In the genomic region with DNA sequence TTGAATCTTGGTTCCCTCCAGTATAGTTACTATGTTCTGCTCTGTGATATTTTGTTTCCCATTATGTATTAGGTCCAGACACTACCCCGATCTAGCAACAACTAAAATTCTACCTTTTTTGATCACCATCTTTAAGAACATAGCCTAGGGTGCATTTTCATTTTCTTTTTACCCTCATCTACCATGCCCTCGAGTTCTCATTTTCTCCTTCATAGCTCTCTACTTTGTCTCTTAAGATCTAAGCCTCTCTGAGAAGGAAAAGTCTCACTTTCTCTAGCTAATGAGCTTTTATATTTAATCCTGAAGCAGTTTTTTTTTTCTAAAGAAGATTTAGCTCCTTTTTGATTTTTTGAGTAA, we compare ENCODE assay signal across 16 cellular contexts.
DNase-seq lines count a peak whose midpoint lies in the region; ATAC-seq and TF ChIP-seq lines count a peak whose summit lies in the region.
"Had no signal": no experiment of that assay in that cellular context is flagged by ENCODE, and none has a peak within 500 bp of the region (broad histone marks: within the 10 kb centered on the region; RNA-seq: fewer than 3 reads in every experiment).

No MANE protein-coding gene starts in this region.

- no peak overlapping the region for H3K4me3 Mint-ChIP-seq in natural killer cell treated with Interleukin-12 subunit alpha and Interleukin-12 subunit beta and Interleukin-15 and Interleukin-18, amount 100 ng/mL, for 72 hours
- no peak overlapping the region for H3K4me3 Mint-ChIP-seq in activated CD4-positive, alpha-beta memory T cell treated with anti-CD3 and anti-CD28 coated beads for 36 hours

- no peaks in the 10 kb centered on the region for H3K4me1 Mint-ChIP-seq in natural killer cell treated with Interleukin-12 subunit alpha and Interleukin-12 subunit beta and Interleukin-15 and Interleukin-18, amount 100 ng/mL, for 72 hours (ENCODE audit: low read depth in 2 of 2)
- no peaks in the 10 kb centered on the region for H3K4me1 Mint-ChIP-seq in activated CD4-positive, alpha-beta memory T cell treated with anti-CD3 and anti-CD28 coated beads for 36 hours (ENCODE audit: low read depth)

- H2AFZ ChIP-seq in SU-DHL-6 (ENCODE audit: low read depth, low read length, severe bottlenecking): peak overlapping the region; percentile 52

- ATAC-seq in GM19043 (IDR thresholded peaks at IDR 0.05; ENCODE audit: low read depth, unreplicated experiment) (peak; percentile 39), GM21737 (IDR thresholded peaks at IDR 0.05; ENCODE audit: unreplicated experiment) (peak; percentile 58), HG03066 (IDR thresholded peaks at IDR 0.05; ENCODE audit: low read depth, unreplicated experiment) (peak; percentile 38)
- ATAC-seq in natural killer cell treated with Interleukin-12 subunit alpha and Interleukin-12 subunit beta and Interleukin-15 and Interleukin-18, amount 100 ng/mL, for 72 hours: no peak

- intact Hi-C loops in activated CD4-positive, alpha-beta memory T cell treated with anti-CD3 and anti-CD28 coated beads for 36 hours (cut with micrococcal nuclease): no loop called here

- H4K20me1 ChIP-seq in SU-DHL-6 (ENCODE audit: low read depth, low read length): no peaks in the 10 kb centered on the region

- no peak overlapping the region for H3K4me3 ChIP-seq in SU-DHL-6 (ENCODE audit: insufficient read depth, low read length, poor library complexity, severe bottlenecking)
- H3K4me3 ChIP-seq: HAP-1, SK-N-MC had no signal

- H3K27ac Mint-ChIP-seq in natural killer cell treated with Interleukin-12 subunit alpha and Interleukin-12 subunit beta and Interleukin-15 and Interleukin-18, amount 100 ng/mL, for 72 hours: no peak overlapping the region
- no peak overlapping the region for H3K27ac Mint-ChIP-seq in activated CD4-positive, alpha-beta memory T cell treated with anti-CD3 and anti-CD28 coated beads for 36 hours

- DNase-seq in activated CD4-positive, alpha-beta T cell treated with anti-CD3 and anti-CD28 coated beads, Interleukin-2, amount 50 U/mL, for 48 hours: no peak
- no peak for DNase-seq in natural killer cell treated with Interleukin-12 subunit alpha and Interleukin-12 subunit beta and Interleukin-15 and Interleukin-18, amount 100 ng/mL, for 72 hours (ENCODE audit: low spot score)
- DNase-seq in activated CD4-positive, alpha-beta memory T cell treated with anti-CD3 and anti-CD28 coated beads for 36 hours: no peak
- DNase-seq in NCI-H1436 treated with DMSO at 0.1 percent for 48 hours (lab: John Stamatoyannopoulos, UW): no peak
- DNase-seq: activated CD8-positive, alpha-beta memory T cell treated with anti-CD3 and anti-CD28 coated beads for 24 hours; activated naive CD4-positive, alpha-beta T cell; EL; MM.1S; small intestine had no signal

- H3F3A ChIP-seq in SU-DHL-6 (ENCODE audit: insufficient read depth): no peaks in the 10 kb centered on the region

- H3K36me3 ChIP-seq in SU-DHL-6 (ENCODE audit: low read length): no peaks in the 10 kb centered on the region
- H3K36me3 ChIP-seq: HAP-1 had no signal

- no peak overlapping the region for H3K9ac ChIP-seq in SU-DHL-6 (ENCODE audit: low read length)

- CTCF ChIA-PET in activated CD4-positive, alpha-beta memory T cell treated with anti-CD3 and anti-CD28 coated beads for 36 hours (lab: Charles Lee): no interaction called here

- no peaks in the 10 kb centered on the region for H3K79me2 ChIP-seq in SU-DHL-6 (ENCODE audit: insufficient read depth, low read length)

- no peak overlapping the region for H3K4me2 ChIP-seq in SU-DHL-6 (ENCODE audit: low read depth, low read length, poor library complexity, severe bottlenecking)

- H3K9me2 ChIP-seq in SU-DHL-6 (replicated peaks; ENCODE audit: insufficient read depth, low read length): no peaks in the 10 kb centered on the region

- no peaks in the 10 kb centered on the region for H3K27me3 ChIP-seq in SU-DHL-6 (ENCODE audit: low read length)

- H3K9me3 ChIP-seq in SU-DHL-6 (ENCODE audit: insufficient read depth, low read length): no peaks in the 10 kb centered on the region
- H3K9me3 ChIP-seq: HAP-1 had no signal

- no peaks in the 10 kb centered on the region for H3K36me3 Mint-ChIP-seq in natural killer cell treated with Interleukin-12 subunit alpha and Interleukin-12 subunit beta and Interleukin-15 and Interleukin-18, amount 100 ng/mL, for 72 hours
- no peaks in the 10 kb centered on the region for H3K36me3 Mint-ChIP-seq in activated CD4-positive, alpha-beta memory T cell treated with anti-CD3 and anti-CD28 coated beads for 36 hours

- no peaks in the 10 kb centered on the region for H3K27me3 Mint-ChIP-seq in natural killer cell treated with Interleukin-12 subunit alpha and Interleukin-12 subunit beta and Interleukin-15 and Interleukin-18, amount 100 ng/mL, for 72 hours
- no peaks in the 10 kb centered on the region for H3K27me3 Mint-ChIP-seq in activated CD4-positive, alpha-beta memory T cell treated with anti-CD3 and anti-CD28 coated beads for 36 hours

- no peaks in the 10 kb centered on the region for H3K9me3 Mint-ChIP-seq in natural killer cell treated with Interleukin-12 subunit alpha and Interleukin-12 subunit beta and Interleukin-15 and Interleukin-18, amount 100 ng/mL, for 72 hours
- H3K9me3 Mint-ChIP-seq in activated CD4-positive, alpha-beta memory T cell treated with anti-CD3 and anti-CD28 coated beads for 36 hours: no peaks in the 10 kb centered on the region

- TF ChIP-seq CTCF in SU-DHL-6 (IDR thresholded peaks at IDR 0.05; ENCODE audit: insufficient read depth, low read length, poor library complexity, severe bottlenecking): no peak

- POLR2A ChIA-PET in activated CD4-positive, alpha-beta memory T cell treated with anti-CD3 and anti-CD28 coated beads for 36 hours (lab: Charles Lee): no interaction called here

- no peak overlapping the region for H3K27ac ChIP-seq in SU-DHL-6 (ENCODE audit: low read depth, low read length)
- H3K27ac ChIP-seq: C4-2B, SK-N-MC had no signal

Comparison
In these comparisons a context has a peak if more than half of its experiments do, and no peak if none do; other contexts are left out.
1. ATAC-seq: peak in GM19043 (single experiment), GM21737 (single experiment) and HG03066 (single experiment); none in natural killer cell treated with Interleukin-12 subunit alpha and Interleukin-12 subunit beta and Interleukin-15 and Interleukin-18, amount 100 ng/mL, for 72 hours (0 of 2).